Comparison of ENCODE assay signal across 27 cellular contexts in the genomic region with DNA sequence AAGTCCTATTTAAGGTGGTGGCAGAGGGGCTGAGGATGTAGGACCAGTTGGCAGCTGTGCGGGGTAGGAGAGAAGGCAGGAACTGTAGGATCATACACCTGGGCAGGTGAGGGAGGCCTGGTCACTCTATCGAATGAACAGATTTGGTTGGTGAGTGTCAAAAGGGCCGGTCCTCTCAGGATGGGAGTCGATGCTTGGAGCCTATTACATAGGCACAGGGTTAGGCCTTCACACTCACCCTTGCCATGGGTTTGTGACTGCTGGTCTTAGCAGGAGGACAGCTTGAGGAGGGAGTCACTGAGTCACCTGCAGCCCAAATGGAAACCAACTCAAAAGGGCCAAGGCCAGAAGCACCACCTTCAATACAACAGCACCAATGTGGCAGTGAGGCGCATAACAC.
DNase-seq lines count a peak whose midpoint lies in the region; ATAC-seq and TF ChIP-seq lines count a peak whose summit lies in the region.
"Had no signal": no experiment of that assay in that cellular context is flagged by ENCODE, and none has a peak within 500 bp of the region (broad histone marks: within the 10 kb centered on the region; RNA-seq: fewer than 3 reads in every experiment).

No MANE protein-coding gene starts in this region.

- BruUV-seq in IMR-90 (replicated peaks; lab: Mats Ljungman, UMichigan), result no TSS peak

- no peak overlapping the region for H2BK5ac ChIP-seq in IMR-90 (ENCODE audit: low read depth, low read length, poor library complexity, severe bottlenecking)

- H3K4ac ChIP-seq in IMR-90 (ENCODE audit: low read depth, low read length), result no peak overlapping the region

- H3K27ac ChIP-seq in IMR-90 (ENCODE audit: insufficient read depth, low read length) (no peak overlapping the region), coronary artery (no peak overlapping the region)
- H3K27ac ChIP-seq: GM23248, PC-9 had no signal

- no peak for ATAC-seq in IMR-90 (ENCODE audit: low read depth)
- no peak for ATAC-seq in HG02623 (IDR thresholded peaks at IDR 0.05; ENCODE audit: unreplicated experiment)
- no peak for ATAC-seq in stimulated activated effector memory CD8-positive, alpha-beta T cell treated with anti-CD3 and anti-CD28 coated beads, Interleukin-12 subunit alpha, Interleukin-12 subunit beta, amount 100 ng/mL, for 72 hours
- ATAC-seq: GM12878, HepG2, K562 had no signal

- in situ Hi-C loops in IMR-90 (cut with MboI; ENCODE audit: low sequenced_read_pairs), result loop anchor here (10.0 kb wide), 1 partner anchor 440 kb away; no protein-coding TSS in a partner anchor

- no peaks in the 10 kb centered on the region for H4K20me1 ChIP-seq in IMR-90 (ENCODE audit: insufficient read depth, low read length)

- H2AK9ac ChIP-seq in IMR-90 (replicated peaks; ENCODE audit: low read depth, low read length, poor library complexity), result no peak overlapping the region

- H3K4me1 ChIP-seq in IMR-90 (ENCODE audit: control insufficient read depth, insufficient read depth, low read length), result no peaks in the 10 kb centered on the region
- H3K4me1 ChIP-seq: BE2C had no signal

- no CpG with 5 or more reads among the region's 5 CpGs for WGBS in IMR-90 (ENCODE audit: extremely low coverage in 2 of 2, insufficient read length in 1 of 2), 2 experiments

- H2AFZ ChIP-seq in IMR-90 (replicated peaks; ENCODE audit: low read length, poor library complexity), result no peak overlapping the region
- H2AFZ ChIP-seq: GM23248, PC-9 had no signal

- H3K9me1 ChIP-seq in IMR-90 (ENCODE audit: insufficient read depth, low read length), result no peaks in the 10 kb centered on the region; the same call in 1 of the 2 replicates

- no peak overlapping the region for H4K5ac ChIP-seq in IMR-90 (ENCODE audit: low read depth, low read length)

- H2AK5ac ChIP-seq in IMR-90 (ENCODE audit: low read depth, low read length), result 0 out of 2 replicates have a peak overlapping the region, but pooled peaks have one; percentile 9

- dilution Hi-C loops in IMR-90 (cut with HindIII; ENCODE audit: low sequenced_read_pairs, unreplicated experiment), result no loop called here

- no peak overlapping the region for H2BK15ac ChIP-seq in IMR-90 (ENCODE audit: low read depth, low read length)

- H2BK20ac ChIP-seq in IMR-90 (ENCODE audit: low read depth, low read length), result no peak overlapping the region

- H3K27ac Mint-ChIP-seq in mesothelial cell of epicardium (peak overlapping the region; percentile 0), type B pancreatic cell (no peak overlapping the region)
- no peak overlapping the region for H3K27ac Mint-ChIP-seq in stimulated activated effector memory CD8-positive, alpha-beta T cell treated with anti-CD3 and anti-CD28 coated beads, Interleukin-12 subunit alpha, Interleukin-12 subunit beta, amount 100 ng/mL, for 72 hours
- H3K27ac Mint-ChIP-seq: CD14-positive monocyte; CD8-positive, alpha-beta memory T cell had no signal

- H3K36me3 Mint-ChIP-seq in mesothelial cell of epicardium, result peaks cover 46% of the 10 kb centered on the region
- peaks cover 26% of the 10 kb centered on the region for H3K36me3 Mint-ChIP-seq in type B pancreatic cell
- H3K36me3 Mint-ChIP-seq in stimulated activated effector memory CD8-positive, alpha-beta T cell treated with anti-CD3 and anti-CD28 coated beads, Interleukin-12 subunit alpha, Interleukin-12 subunit beta, amount 100 ng/mL, for 72 hours, result no peaks in the 10 kb centered on the region
- H3K36me3 Mint-ChIP-seq: CD14-positive monocyte; CD8-positive, alpha-beta memory T cell had no signal

- CTCF ChIA-PET in IMR-90 (lab: Yijun Ruan, JAX), result no interaction called here

- H3K9me3 ChIP-seq in IMR-90 (ENCODE audit: control insufficient read depth, insufficient read depth, low read length), result no peaks in the 10 kb centered on the region
- H3K9me3 ChIP-seq: BE2C had no signal

- H4K91ac ChIP-seq in IMR-90 (ENCODE audit: insufficient read depth, low read depth, low read length), result no peak overlapping the region

- no peak overlapping the region for H2BK120ac ChIP-seq in IMR-90 (ENCODE audit: low read depth, low read length)

- H3K4me2 ChIP-seq in IMR-90 (ENCODE audit: low read depth, low read length), result no peak overlapping the region
- H3K4me2 ChIP-seq: PC-9 had no signal

- H3K9me3 Mint-ChIP-seq in mesothelial cell of epicardium, result no peaks in the 10 kb centered on the region
- H3K9me3 Mint-ChIP-seq in type B pancreatic cell, result peaks cover 4% of the 10 kb centered on the region
- no peaks in the 10 kb centered on the region for H3K9me3 Mint-ChIP-seq in stimulated activated effector memory CD8-positive, alpha-beta T cell treated with anti-CD3 and anti-CD28 coated beads, Interleukin-12 subunit alpha, Interleukin-12 subunit beta, amount 100 ng/mL, for 72 hours
- H3K9me3 Mint-ChIP-seq: CD14-positive monocyte; CD8-positive, alpha-beta memory T cell; H9 had no signal

- H3K4me3 ChIP-seq in IMR-90 (ENCODE audit: insufficient read depth, low read depth, low read length) (no peak overlapping the region), coronary artery (no peak overlapping the region)
- H3K4me3 ChIP-seq: GM12878, GM23248, K562, PC-9 had no signal

- no peak overlapping the region for H3K56ac ChIP-seq in IMR-90 (ENCODE audit: extremely low read depth, insufficient read depth, low read length)

- TF ChIP-seq RAD21 in IMR-90 (IDR thresholded peaks at IDR 0.05; ENCODE audit: low read length), result no peak

- H3K27me3 Mint-ChIP-seq in mesothelial cell of epicardium (ENCODE audit: low read depth) (no peaks in the 10 kb centered on the region), type B pancreatic cell (no peaks in the 10 kb centered on the region)

- no peak overlapping the region for H3K18ac ChIP-seq in IMR-90 (ENCODE audit: low read depth, low read length)

- H3K4me3 Mint-ChIP-seq in mesothelial cell of epicardium, result no peak overlapping the region
- no peak overlapping the region for H3K4me3 Mint-ChIP-seq in type B pancreatic cell
- H3K4me3 Mint-ChIP-seq in stimulated activated effector memory CD8-positive, alpha-beta T cell treated with anti-CD3 and anti-CD28 coated beads, Interleukin-12 subunit alpha, Interleukin-12 subunit beta, amount 100 ng/mL, for 72 hours, result no peak overlapping the region
- H3K4me3 Mint-ChIP-seq: CD14-positive monocyte; CD8-positive, alpha-beta memory T cell; H9 had no signal

- no peak overlapping the region for H3K9ac ChIP-seq in IMR-90 (ENCODE audit: low read depth, low read length)
- H3K9ac ChIP-seq: GM23248 had no signal

- POLR2A ChIA-PET in IMR-90 (lab: Charles Lee; ENCODE audit: unreplicated experiment), result no interaction called here

- TF ChIP-seq CTCF in IMR-90 (conservative IDR thresholded peaks at IDR 0.05; ENCODE audit: low read depth, low read length) (no peak), coronary artery (IDR thresholded peaks at IDR 0.05) (no peak), mesothelial cell of epicardium (IDR thresholded peaks at IDR 0.05; ENCODE audit: unreplicated experiment) (no peak), type B pancreatic cell (conservative IDR thresholded peaks at IDR 0.05) (no peak)

- no peaks in the 10 kb centered on the region for H3K79me1 ChIP-seq in IMR-90 (ENCODE audit: low read depth in 1 of 2, low read length in 2 of 2)

- H3K36me3 ChIP-seq in IMR-90 (ENCODE audit: control insufficient read depth, insufficient read depth, low read length), result peaks cover 2% of the 10 kb centered on the region; the same call in 1 of the 2 replicates

- H3K14ac ChIP-seq in IMR-90 (replicated peaks; ENCODE audit: low read depth, low read length), result no peak overlapping the region

- DNase-seq in IMR-90 (no peak), coronary artery (ENCODE audit: low spot score) (peak; percentile 40), mesothelial cell of epicardium (ENCODE audit: low spot score in 2 of 2, unreplicated experiment in 2 of 2) (no peak), type B pancreatic cell (ENCODE audit: extremely low spot score, unreplicated experiment) (peak; percentile 37), NCI-H2196 (lab: John Stamatoyannopoulos, UW; ENCODE audit: unreplicated experiment) (no peak)
- DNase-seq in stimulated activated effector memory CD8-positive, alpha-beta T cell treated with anti-CD3 and anti-CD28 coated beads, Interleukin-12 subunit alpha, Interleukin-12 subunit beta, amount 100 ng/mL, for 72 hours (ENCODE audit: low spot score in 2 of 2), result no peak
- DNase-seq: BE2C; CD8-positive, alpha-beta memory T cell; DMS 273 treated with DMSO at 0.1 percent for 48 hours; DMS79; EL; GDM1; GM23248; H9; Kasumi-1; NCI-H1105; NCI-H1436 treated with DMSO at 0.1 percent for 48 hours; NCI-H187 treated with DMSO at 0.1 percent for 48 hours; NCI-H446 treated with DMSO at 0.1 percent for 48 hours; NCI-H526 treated with DMSO at 0.1 percent for 48 hours; PC-9; SHP77 had no signal

- H3K27me3 ChIP-seq in IMR-90 (ENCODE audit: control insufficient read depth, insufficient read depth, low read length), result no peaks in the 10 kb centered on the region
- H3K27me3 ChIP-seq: BE2C had no signal

- no peak overlapping the region for H4K8ac ChIP-seq in IMR-90 (ENCODE audit: low read depth in 2 of 2, low read length in 2 of 2)

- H3K4me1 Mint-ChIP-seq in mesothelial cell of epicardium (peaks cover 15% of the 10 kb centered on the region), type B pancreatic cell (ENCODE audit: unreplicated experiment) (peaks cover 26% of the 10 kb centered on the region)
- H3K4me1 Mint-ChIP-seq in stimulated activated effector memory CD8-positive, alpha-beta T cell treated with anti-CD3 and anti-CD28 coated beads, Interleukin-12 subunit alpha, Interleukin-12 subunit beta, amount 100 ng/mL, for 72 hours, result peaks cover 10% of the 10 kb centered on the region
- H3K4me1 Mint-ChIP-seq: CD14-positive monocyte; CD8-positive, alpha-beta memory T cell had no signal

- intact Hi-C loops in IMR-90 (cut with micrococcal nuclease), result no loop called here

- no peak overlapping the region for H3K23ac ChIP-seq in IMR-90 (ENCODE audit: low read depth, low read length)

- no peak for TF ChIP-seq POLR2A in IMR-90 (IDR thresholded peaks at IDR 0.05; ENCODE audit: low read depth, low read length)

TF ChIP-seq in IMR-90, 13 proteins besides CTCF, POLR2A, EP300 and RAD21 (continues in another document):
- TF ChIP-seq NFE2L2 (IDR thresholded peaks at IDR 0.05; ENCODE audit: low read depth, low read length) (no peak), RCOR1 (IDR thresholded peaks at IDR 0.05; ENCODE audit: insufficient replicate concordance, low read length) (no peak), MXI1 (IDR thresholded peaks at IDR 0.05; ENCODE audit: borderline replicate concordance, low read depth, low read length) (no peak), SMC3 (IDR thresholded peaks at IDR 0.05; ENCODE audit: low read depth, low read length) (no peak)
- TF ChIP-seq, protein P1, sequence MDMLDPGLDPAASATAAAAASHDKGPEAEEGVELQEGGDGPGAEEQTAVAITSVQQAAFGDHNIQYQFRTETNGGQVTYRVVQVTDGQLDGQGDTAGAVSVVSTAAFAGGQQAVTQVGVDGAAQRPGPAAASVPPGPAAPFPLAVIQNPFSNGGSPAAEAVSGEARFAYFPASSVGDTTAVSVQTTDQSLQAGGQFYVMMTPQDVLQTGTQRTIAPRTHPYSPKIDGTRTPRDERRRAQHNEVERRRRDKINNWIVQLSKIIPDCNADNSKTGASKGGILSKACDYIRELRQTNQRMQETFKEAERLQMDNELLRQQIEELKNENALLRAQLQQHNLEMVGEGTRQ (IDR thresholded peaks at IDR 0.05; ENCODE audit: low read depth, low read length), result no peak

Comparison
In these comparisons a context has a peak if more than half of its experiments do, and no peak if none do; other contexts are left out.
1. DNase-seq: peak in coronary artery (single experiment) and type B pancreatic cell (single experiment); none in IMR-90 (single experiment), mesothelial cell of epicardium (0 of 2), NCI-H2196 (single experiment) and stimulated activated effector memory CD8-positive, alpha-beta T cell treated with anti-CD3 and anti-CD28 coated beads, Interleukin-12 subunit alpha, Interleukin-12 subunit beta, amount 100 ng/mL, for 72 hours (0 of 2).